In the genomic region with DNA sequence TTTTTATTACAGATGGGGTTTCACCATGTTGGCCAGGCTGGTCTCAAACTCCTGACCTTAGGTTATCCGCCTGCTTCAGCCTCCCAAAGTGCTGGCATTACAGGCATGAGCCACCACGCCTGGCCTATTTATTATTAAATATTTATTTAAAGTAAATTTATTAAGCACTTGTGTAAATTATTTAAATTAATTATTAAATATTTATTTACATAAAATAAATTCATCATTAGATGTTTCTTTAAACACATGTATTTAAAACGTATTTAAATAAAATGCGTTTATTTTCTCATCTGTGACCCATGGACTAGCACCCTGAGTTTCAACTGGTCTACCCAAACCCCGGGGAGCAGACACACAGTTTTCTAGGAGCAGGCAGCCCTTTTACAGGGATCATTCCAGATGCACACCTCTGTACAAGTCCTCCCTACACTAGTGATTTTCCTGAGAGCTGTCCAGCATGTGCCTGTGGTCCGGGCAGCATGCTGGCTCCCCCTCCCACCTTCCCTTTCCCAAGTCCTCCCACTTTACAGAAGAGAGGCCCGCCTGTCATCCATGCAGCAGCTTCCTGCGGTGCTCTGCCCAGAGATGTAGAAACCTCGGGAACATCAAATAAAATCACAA, we compare ENCODE assay signal across 1 cellular context.
TF ChIP-seq lines count a peak whose summit lies in the region.

No MANE protein-coding gene starts in this region.

TF ChIP-seq in SK-N-SH, 30 proteins besides CTCF, POLR2A, EP300 and RAD21 (continued from another document):
- TF ChIP-seq REST (IDR thresholded peaks at IDR 0.05; ENCODE audit: low read depth, low read length) = peak; percentile 80; the same call in 1 of the 2 replicates
